In the genomic region with DNA sequence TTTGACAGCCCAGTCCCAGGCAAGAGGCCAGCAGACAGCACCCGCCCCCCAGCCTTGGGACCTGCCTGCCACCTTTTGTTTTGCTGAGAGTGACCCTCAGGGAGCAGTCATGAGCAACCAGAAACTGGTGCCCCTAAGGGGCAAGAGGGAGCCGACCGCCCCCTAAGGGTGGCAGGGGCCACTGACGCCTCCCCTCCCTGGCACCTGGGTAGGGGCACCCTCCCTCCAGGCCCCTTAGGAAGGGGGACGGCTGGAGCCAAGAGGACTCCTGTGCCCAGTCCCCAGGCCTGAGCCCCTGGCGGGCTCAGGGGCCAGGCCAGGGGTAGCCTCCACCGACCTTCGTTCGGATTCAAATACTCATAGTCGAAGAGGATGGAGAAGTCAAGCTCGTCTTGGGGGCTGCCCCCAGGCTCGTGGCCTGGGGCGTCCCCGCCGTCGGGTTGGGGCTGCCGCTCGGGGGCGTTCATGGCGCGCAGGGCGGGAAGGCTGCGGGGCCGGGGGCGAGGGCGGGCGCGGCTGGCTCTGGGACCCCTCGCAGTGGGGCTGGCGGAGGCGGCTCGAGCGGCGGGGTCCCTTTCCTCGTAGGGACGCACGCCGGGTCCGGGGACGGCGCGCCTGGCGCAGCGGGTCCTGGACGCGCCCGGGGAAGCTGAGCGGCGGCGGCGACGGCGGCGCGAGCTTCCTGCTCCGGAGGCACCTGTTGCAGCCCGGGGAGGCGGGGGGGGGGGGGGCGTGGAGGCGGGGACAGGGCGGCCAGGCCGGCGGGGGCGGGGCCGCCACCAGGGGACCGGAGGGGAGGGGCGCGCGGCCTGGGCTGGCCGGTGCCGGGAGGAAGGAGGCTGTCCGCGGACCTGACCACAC, we compare ENCODE assay signal across 8 cellular contexts. TPM values are rescaled to one million over a fixed set of nuclear protein-coding genes. Genes with fewer than 3 reads are reported as not detected.
DNase-seq lines count a peak whose midpoint lies in the region; ATAC-seq and TF ChIP-seq lines count a peak whose summit lies in the region.

A gene (minus strand): TSS at position 687 of the 861 bp plus-strand sequence. CDS start 220 bp downstream, at position 467.

- DNase-seq in H7 (peak; percentile 98), NB4 (ENCODE audit: low read depth) (peak; percentile 78), prostate gland (ENCODE audit: low spot score) (no peak), DMS153 treated with DMSO at 0.1 percent for 48 hours (lab: John Stamatoyannopoulos, UW; ENCODE audit: unreplicated experiment) (no peak), NCI-H1694 (lab: John Stamatoyannopoulos, UW) (no peak)
- peak; percentile 57 for DNase-seq in activated CD8-positive, alpha-beta memory T cell treated with anti-CD3 and anti-CD28 coated beads, Interleukin-2, amount 50 U/mL, for 4 hours

- peak; percentile 63 for TF ChIP-seq CTCF in GM12873 (IDR thresholded peaks at IDR 0.05; ENCODE audit: insufficient read depth, low read depth, low read length, missing control alignments)
- TF ChIP-seq CTCF in NB4 (IDR thresholded peaks at IDR 0.05; ENCODE audit: low read depth, low read length): peak; percentile 48
- TF ChIP-seq CTCF in gastroesophageal sphincter (IDR thresholded peaks at IDR 0.05): no peak
- TF ChIP-seq CTCF in prostate gland (IDR thresholded peaks at IDR 0.05): no peak

- peaks cover 3 to 32% (median 17%) of the 10 kb centered on the region in 3 donors for H3K4me1 ChIP-seq in gastroesophageal sphincter
- H3K4me1 ChIP-seq in prostate gland (replicated peaks): peaks cover 7% of the 10 kb centered on the region

- no peak for TF ChIP-seq EP300 in gastroesophageal sphincter (IDR thresholded peaks at IDR 0.05)

- peak; percentile 28 for TF ChIP-seq POLR2A in NB4 (IDR thresholded peaks at IDR 0.05; ENCODE audit: extremely low read depth, insufficient read length)
- TF ChIP-seq POLR2A in gastroesophageal sphincter (IDR thresholded peaks at IDR 0.05): no peak
- no peak for TF ChIP-seq POLR2A in prostate gland (IDR thresholded peaks at IDR 0.05)

- H3K36me3 ChIP-seq in H7 (replicated peaks; ENCODE audit: control insufficient read depth, insufficient read depth, low read length): no peaks in the 10 kb centered on the region
- H3K36me3 ChIP-seq in gastroesophageal sphincter: no peaks in the 10 kb centered on the region
- no peaks in the 10 kb centered on the region for H3K36me3 ChIP-seq in prostate gland

- peaks cover 23% of the 10 kb centered on the region for H3K27me3 ChIP-seq in H7 (ENCODE audit: control insufficient read depth, insufficient read depth, low read length)
- H3K27me3 ChIP-seq in gastroesophageal sphincter: no peaks in the 10 kb centered on the region
- H3K27me3 ChIP-seq in prostate gland (replicated peaks; ENCODE audit: insufficient read depth): no peaks in the 10 kb centered on the region

- peak within 1 kb of the TSS; percentile 37 for H3K4me3 ChIP-seq in H7 (ENCODE audit: insufficient read depth, low read depth, low read length)
- H3K4me3 ChIP-seq in NB4 (ENCODE audit: low read depth, low read length): peak within 1 kb of the TSS; percentile 70
- H3K4me3 ChIP-seq in gastroesophageal sphincter: peak within 1 kb of the TSS; percentile 16 to 56
- peak within 1 kb of the TSS; percentile 29 to 36 for H3K4me3 ChIP-seq in prostate gland

- H3K27ac ChIP-seq in gastroesophageal sphincter (peak within 1 kb of the TSS; percentile 35 to 86 (median 82)), prostate gland (peak within 1 kb of the TSS; percentile 23 to 47)

- intact Hi-C loops in prostate gland (cut with DNase I): no loop called here

- no peaks in the 10 kb centered on the region for H3K9me3 ChIP-seq in gastroesophageal sphincter
- H3K9me3 ChIP-seq in prostate gland: no peaks in the 10 kb centered on the region

- ATAC-seq in gastroesophageal sphincter: peak; percentile 73

- 86% methylated on average over 1 of the region's 73 CpGs; no CpG with 5 or more reads in 1 of the 2 donors for WGBS in gastroesophageal sphincter (ENCODE audit: low coverage in 1 of 2), 2 donors
- 16% methylated on average over 43 of the region's 73 CpGs for WGBS in prostate gland

RNA-seq across cellular contexts. Expression of the gene that starts here (rescaled TPM):
- total RNA-seq in H7 (2014; rRNA removed; shearing (Covaris generic)): 0.28 and 0.48 TPM in 2 replicates
- total RNA-seq in gastroesophageal sphincter: 10 to 100 TPM in 2 of 4 donors, 1 to 10 TPM in 2; 4.4 to 20.2 (median 9.0) TPM
- total RNA-seq in prostate gland: 1 to 10 TPM; 4.3 to 8.4 TPM

Comparison
In these comparisons a context has a peak if more than half of its experiments do, and no peak if none do; other contexts are left out.
1. Peak in DNase-seq and H3K4me3 ChIP-seq in H7; RNA of the gene not detected or under 1 TPM.
2. CTCF ChIP-seq: peak in GM12873 (single experiment) and NB4 (single experiment); none in gastroesophageal sphincter (0 of 4) and prostate gland (0 of 4).
3. DNase-seq: peak in NB4 (single experiment) and activated CD8-positive, alpha-beta memory T cell treated with anti-CD3 and anti-CD28 coated beads, Interleukin-2, amount 50 U/mL, for 4 hours (single experiment); none in prostate gland (single experiment), DMS153 treated with DMSO at 0.1 percent for 48 hours (single experiment) and NCI-H1694 (single experiment).
4. Peak in every context shown above with its lines, with median percentiles within 50 percentile points of each other: H3K4me3 ChIP-seq.